Comparison of ENCODE assay signal across 1 cellular context in genomic region chr6:146887447-146888077, GRCh38.
A peak's percentile ranks its signal among the peaks of the same experiment; 100 is the strongest.
TF ChIP-seq lines count a peak whose summit lies in the region.

No MANE protein-coding gene starts in this region.

TF ChIP-seq in K562, 482 proteins besides CTCF, POLR2A, EP300 and RAD21 (continued from another document and continues in another):
- TF ChIP-seq COPS2 (conservative IDR thresholded peaks at IDR 0.05) (no peak), PURB (CRISPR knock-in tag; IDR thresholded peaks at IDR 0.05; ENCODE audit: low read depth) (no peak), PML (IDR thresholded peaks at IDR 0.05; ENCODE audit: low read length) (no peak), ZNF398 (CRISPR knock-in tag; IDR thresholded peaks at IDR 0.05) (peak; percentile 99), KLF13 (tag; IDR thresholded peaks at IDR 0.05; ENCODE audit: borderline replicate concordance, low read depth) (peak; percentile 100), IRF2 (CRISPR knock-in tag; IDR thresholded peaks at IDR 0.05) (no peak), RBM17 (IDR thresholded peaks at IDR 0.05; ENCODE audit: borderline replicate concordance, low read depth, low read length) (no peak), ZNF512 (tag; IDR thresholded peaks at IDR 0.05) (no peak), CTCFL (IDR thresholded peaks at IDR 0.05; ENCODE audit: borderline replicate concordance, insufficient read depth, low read depth, low read length, poor library complexity, severe bottlenecking) (no peak), MAX (CRISPR knock-in tag; IDR thresholded peaks at IDR 0.05) (no peak), ZNF354B (CRISPR knock-in tag; IDR thresholded peaks at IDR 0.05) (peak; percentile 99), CREBBP (IDR thresholded peaks at IDR 0.05; ENCODE audit: low read depth, low read length) (no peak), TEAD2 (tag; IDR thresholded peaks at IDR 0.05) (peak; percentile 100), ZNF655 (CRISPR knock-in tag; IDR thresholded peaks at IDR 0.05) (peak; percentile 97), PRDM10 (IDR thresholded peaks at IDR 0.05; ENCODE audit: partially characterized antibody) (no peak), SIN3B (IDR thresholded peaks at IDR 0.05; ENCODE audit: low read depth) (no peak), ZNF347 (CRISPR knock-in tag; IDR thresholded peaks at IDR 0.05; ENCODE audit: low read depth) (peak; percentile 99), SAFB (IDR thresholded peaks at IDR 0.05; ENCODE audit: borderline replicate concordance, low read depth, low read length) (no peak), SRSF9 (IDR thresholded peaks at IDR 0.05; ENCODE audit: borderline replicate concordance, low read depth, low read length) (no peak), ZNF395 (CRISPR knock-in tag; IDR thresholded peaks at IDR 0.05) (peak; percentile 100), MITF (IDR thresholded peaks at IDR 0.05) (no peak), DNMT1 (IDR thresholded peaks at IDR 0.05) (no peak), HOXB6 (CRISPR knock-in tag; IDR thresholded peaks at IDR 0.05; ENCODE audit: borderline replicate concordance) (peak; percentile 97), BACH1 (tag; IDR thresholded peaks at IDR 0.05) (peak; percentile 100), ZNF764 (CRISPR knock-in tag; IDR thresholded peaks at IDR 0.05; ENCODE audit: low read depth) (peak; percentile 92), NCOA4 (IDR thresholded peaks at IDR 0.05; ENCODE audit: partially characterized antibody) (no peak), ZNF212 (CRISPR knock-in tag; IDR thresholded peaks at IDR 0.05) (peak; percentile 100), ZNF253 (CRISPR knock-in tag; conservative IDR thresholded peaks at IDR 0.05) (peak; percentile 96), ZNF445 (CRISPR knock-in tag; IDR thresholded peaks at IDR 0.05; ENCODE audit: low read depth) (peak; percentile 100), CBFA2T2 (conservative IDR thresholded peaks at IDR 0.05) (no peak), L3MBTL2 (IDR thresholded peaks at IDR 0.05) (no peak; the same call in 1 of the 2 replicates), OTX1 (CRISPR knock-in tag; IDR thresholded peaks at IDR 0.05) (peak; percentile 100), RHOXF2B (CRISPR knock-in tag; conservative IDR thresholded peaks at IDR 0.05) (peak; percentile 100), MAFF (IDR thresholded peaks at IDR 0.05; ENCODE audit: low read length) (no peak; the same call in none of the 2 replicates), ZBTB9 (CRISPR knock-in tag; IDR thresholded peaks at IDR 0.05) (peak; percentile 100), MAZ (CRISPR knock-in tag; conservative IDR thresholded peaks at IDR 0.05 in 1 of 2, IDR thresholded peaks at IDR 0.05 in 1 of 2) (peak; percentile 56 to 100), MAFK (IDR thresholded peaks at IDR 0.05; ENCODE audit: low read length) (peak; percentile 35), BRF1 (IDR thresholded peaks at IDR 0.05; ENCODE audit: borderline replicate concordance, extremely low read depth, insufficient read length) (no peak), PRPF4 (IDR thresholded peaks at IDR 0.05; ENCODE audit: insufficient read depth, low read depth, low read length, poor library complexity, severe bottlenecking) (no peak), FOXJ2 (tag; IDR thresholded peaks at IDR 0.05) (peak; percentile 96), KLF10 (CRISPR knock-in tag; IDR thresholded peaks at IDR 0.05) (peak; percentile 98), KHSRP (IDR thresholded peaks at IDR 0.05) (no peak), MLX (CRISPR knock-in tag; conservative IDR thresholded peaks at IDR 0.05) (peak; percentile 33 to 96; a peak in 2 of 4 replicates), NONO (IDR thresholded peaks at IDR 0.05; ENCODE audit: low read depth in 2 of 2, low read length in 1 of 2) (no peak), ATF6 (CRISPR knock-in tag; IDR thresholded peaks at IDR 0.05) (no peak), MYBL2 (IDR thresholded peaks at IDR 0.05; ENCODE audit: low read depth) (no peak), MYBL2 (CRISPR knock-in tag; IDR thresholded peaks at IDR 0.05; ENCODE audit: borderline replicate concordance) (no peak), ZNF586 (CRISPR knock-in tag; conservative IDR thresholded peaks at IDR 0.05) (peak; percentile 100), EGR1 (conservative IDR thresholded peaks at IDR 0.05) (no peak), DDX20 (tag; IDR thresholded peaks at IDR 0.05; ENCODE audit: low read depth) (peak; percentile 100), KLF6 (CRISPR knock-in tag; IDR thresholded peaks at IDR 0.05; ENCODE audit: borderline replicate concordance) (peak; percentile 100), GATA2 (CRISPR knock-in tag; IDR thresholded peaks at IDR 0.05) (no peak)
